In genomic region chr14:22509751-22510300, GRCh38 we compare ENCODE assay signal across 11 cellular contexts.
DNase-seq lines count a peak whose midpoint lies in the region; ATAC-seq, FAIRE-seq and TF ChIP-seq lines count a peak whose summit lies in the region.
"Had no signal": no experiment of that assay in that cellular context is flagged by ENCODE, and none has a peak within 500 bp of the region (broad histone marks: within the 10 kb centered on the region; RNA-seq: fewer than 3 reads in every experiment).

No MANE protein-coding gene starts in this region.

- H3K27me3 ChIP-seq in Loucy (ENCODE audit: insufficient read depth, low read length, poor library complexity, severe bottlenecking), result no peaks in the 10 kb centered on the region
- H3K27me3 ChIP-seq in small intestine (ENCODE audit: control insufficient read depth in 2 of 2, insufficient read depth in 2 of 2, low read length in 2 of 2), result no peaks in the 10 kb centered on the region

- H4K20me1 ChIP-seq in Loucy (ENCODE audit: insufficient read depth, low read length, poor library complexity, severe bottlenecking), result peaks cover 15% of the 10 kb centered on the region

- H3K27ac ChIP-seq in small intestine (ENCODE audit: low read depth in 1 of 2, low read length in 1 of 2), result peak overlapping the region; percentile 14 to 47
- H3K27ac ChIP-seq: WERI-Rb-1 had no signal

- H3K9ac ChIP-seq in Loucy (ENCODE audit: low read depth, low read length, poor library complexity, severe bottlenecking), result peak overlapping the region; percentile 18

- H3K79me2 ChIP-seq in Loucy (ENCODE audit: insufficient read depth, low read length), result peaks cover 96% of the 10 kb centered on the region

- DNase-seq in activated CD4-positive, alpha-beta T cell treated with anti-CD3 and anti-CD28 coated beads, Interleukin-2, amount 10 ng/mL, durations not matched to agents 7 days and 5 days, result no peak
- no peak for DNase-seq in activated CD4-positive, alpha-beta T cell treated with anti-CD3 and anti-CD28 coated beads, Interleukin-2, amount 50 U/mL, for 48 hours
- DNase-seq in activated naive CD8-positive, alpha-beta T cell treated with anti-CD3 and anti-CD28 coated beads, Interleukin-2, amount 50 U/mL, for 24 hours, result no peak
- DNase-seq in small intestine, result no peak
- no peak for DNase-seq in NCI-H69 (lab: John Stamatoyannopoulos, UW)
- no peak for DNase-seq in GOT3 (lab: John Stamatoyannopoulos, UW)
- DNase-seq: ACHN, NCI-H1694, WERI-Rb-1 had no signal

- H3K4me1 Mint-ChIP-seq in activated CD4-positive, alpha-beta T cell treated with anti-CD3 and anti-CD28 coated beads, Interleukin-2, amount 10 ng/mL, durations not matched to agents 7 days and 5 days, result peaks cover 84% of the 10 kb centered on the region
- peaks cover 82% of the 10 kb centered on the region for H3K4me1 Mint-ChIP-seq in activated naive CD8-positive, alpha-beta T cell treated with anti-CD3 and anti-CD28 coated beads, Interleukin-2, amount 50 U/mL, for 24 hours

- H3K9me2 ChIP-seq in Loucy (replicated peaks; ENCODE audit: low read depth, low read length), result no peaks in the 10 kb centered on the region

- H3K4me3 Mint-ChIP-seq in activated CD4-positive, alpha-beta T cell treated with anti-CD3 and anti-CD28 coated beads, Interleukin-2, amount 10 ng/mL, durations not matched to agents 7 days and 5 days, result peak overlapping the region; percentile 85
- H3K4me3 Mint-ChIP-seq in activated naive CD8-positive, alpha-beta T cell treated with anti-CD3 and anti-CD28 coated beads, Interleukin-2, amount 50 U/mL, for 24 hours, result peak overlapping the region; percentile 86

- H3K27me3 Mint-ChIP-seq in activated CD4-positive, alpha-beta T cell treated with anti-CD3 and anti-CD28 coated beads, Interleukin-2, amount 10 ng/mL, durations not matched to agents 7 days and 5 days, result no peaks in the 10 kb centered on the region
- H3K27me3 Mint-ChIP-seq in activated naive CD8-positive, alpha-beta T cell treated with anti-CD3 and anti-CD28 coated beads, Interleukin-2, amount 50 U/mL, for 24 hours, result no peaks in the 10 kb centered on the region

- 46 to 50% (median 49%) methylated on average over 5 of the region's 5 CpGs for WGBS in small intestine, 3 donors

- H3K36me3 ChIP-seq in Loucy (ENCODE audit: insufficient read depth, low read length) (peaks cover 55% of the 10 kb centered on the region; the same call in 1 of the 2 replicates), small intestine (ENCODE audit: control insufficient read depth in 2 of 2, insufficient read depth in 2 of 2, low read length in 2 of 2) (no peaks in the 10 kb centered on the region)
- H3K36me3 ChIP-seq: WERI-Rb-1 had no signal

- no peak overlapping the region for H3K4me2 ChIP-seq in Loucy (ENCODE audit: low read depth, low read length, poor library complexity, severe bottlenecking)

- no peak for TF ChIP-seq CTCF in Loucy (conservative IDR thresholded peaks at IDR 0.05; ENCODE audit: low read length)

- H3K4me3 ChIP-seq in Loucy (ENCODE audit: low read length, poor library complexity, severe bottlenecking) (no peak overlapping the region), small intestine (ENCODE audit: low read depth in 1 of 2, low read length in 2 of 2) (no peak overlapping the region)

- no peak for ATAC-seq in activated naive CD8-positive, alpha-beta T cell treated with anti-CD3 and anti-CD28 coated beads, Interleukin-2, amount 50 U/mL, for 24 hours
- ATAC-seq in GM21528 (IDR thresholded peaks at IDR 0.05; ENCODE audit: low FRiP score, unreplicated experiment), result no peak

- peaks cover 55% of the 10 kb centered on the region for H3K4me1 ChIP-seq in Loucy (ENCODE audit: insufficient read depth, low read length, poor library complexity, severe bottlenecking)
- peaks cover 0 to 6% of the 10 kb centered on the region in 2 donors for H3K4me1 ChIP-seq in small intestine (ENCODE audit: control insufficient read depth in 2 of 2, insufficient read depth in 1 of 2, low read depth in 1 of 2, low read length in 1 of 2)

- POLR2A ChIA-PET in activated CD4-positive, alpha-beta T cell treated with anti-CD3 and anti-CD28 coated beads, Interleukin-2, amount 10 ng/mL, durations not matched to agents 7 days and 5 days (lab: Charles Lee), result interaction anchor here (0.6 to 1.3 kb wide), 2 partner anchors 9 to 60 kb away, joined by 3 to 4 read pairs; no protein-coding TSS in a partner anchor

- peaks cover 95% of the 10 kb centered on the region for H3K36me3 Mint-ChIP-seq in activated CD4-positive, alpha-beta T cell treated with anti-CD3 and anti-CD28 coated beads, Interleukin-2, amount 10 ng/mL, durations not matched to agents 7 days and 5 days (ENCODE audit: low read depth)
- peaks cover 94% of the 10 kb centered on the region for H3K36me3 Mint-ChIP-seq in activated naive CD8-positive, alpha-beta T cell treated with anti-CD3 and anti-CD28 coated beads, Interleukin-2, amount 50 U/mL, for 24 hours (ENCODE audit: low read depth)

- CTCF ChIA-PET in activated CD4-positive, alpha-beta T cell treated with anti-CD3 and anti-CD28 coated beads, Interleukin-2, amount 10 ng/mL, durations not matched to agents 7 days and 5 days (lab: Charles Lee), result interaction anchor here (0.6 to 2.1 kb wide), 7 partner anchors 10 to 420 kb away, joined by 3 to 7 read pairs (median 4); no protein-coding TSS in a partner anchor

- no peak for FAIRE-seq in small intestine (lab: Jason Lieb, UNC)

- H3F3A ChIP-seq in Loucy (ENCODE audit: low read depth), result no peaks in the 10 kb centered on the region

- H3K27ac Mint-ChIP-seq in activated CD4-positive, alpha-beta T cell treated with anti-CD3 and anti-CD28 coated beads, Interleukin-2, amount 10 ng/mL, durations not matched to agents 7 days and 5 days, result peak overlapping the region; percentile 96
- H3K27ac Mint-ChIP-seq in activated naive CD8-positive, alpha-beta T cell treated with anti-CD3 and anti-CD28 coated beads, Interleukin-2, amount 50 U/mL, for 24 hours, result peak overlapping the region; percentile 99

- no peak overlapping the region for H2AFZ ChIP-seq in Loucy (ENCODE audit: low read length)

- H3K9me3 Mint-ChIP-seq in activated CD4-positive, alpha-beta T cell treated with anti-CD3 and anti-CD28 coated beads, Interleukin-2, amount 10 ng/mL, durations not matched to agents 7 days and 5 days, result no peaks in the 10 kb centered on the region
- H3K9me3 Mint-ChIP-seq in activated naive CD8-positive, alpha-beta T cell treated with anti-CD3 and anti-CD28 coated beads, Interleukin-2, amount 50 U/mL, for 24 hours, result no peaks in the 10 kb centered on the region

- H3K9me3 ChIP-seq in Loucy (ENCODE audit: insufficient read depth, low read depth, low read length) (no peaks in the 10 kb centered on the region), small intestine (ENCODE audit: control insufficient read depth, low read depth) (no peaks in the 10 kb centered on the region)
